In genomic region chr11:9691865-9692264, GRCh38 we compare ENCODE assay signal across 12 cellular contexts. TPM values are rescaled to one million over a fixed set of nuclear protein-coding genes. Genes with fewer than 3 reads are reported as not detected.
DNase-seq lines count a peak whose midpoint lies in the region; ATAC-seq, FAIRE-seq and TF ChIP-seq lines count a peak whose summit lies in the region.
"Had no signal": no experiment of that assay in that cellular context is flagged by ENCODE, and none has a peak within 500 bp of the region (broad histone marks: within the 10 kb centered on the region; RNA-seq: fewer than 3 reads in every experiment).

No MANE protein-coding gene starts in this region.

- H3K9me3 ChIP-seq in GM23248 (ENCODE audit: low read depth) (no peaks in the 10 kb centered on the region), OCI-LY7 (ENCODE audit: low read length) (no peaks in the 10 kb centered on the region; the same call in 1 of the 2 replicates), endothelial cell of umbilical vein (replicated peaks; ENCODE audit: control insufficient read depth, insufficient read depth, low read length) (no peaks in the 10 kb centered on the region), spleen (peaks cover 0 to 5% (median 0%) of the 10 kb centered on the region in 8 donors)
- H3K9me3 ChIP-seq: ovary had no signal

- H3K4me1 ChIP-seq in GM23248 (ENCODE audit: insufficient read depth) (peaks cover 55% of the 10 kb centered on the region), OCI-LY7 (ENCODE audit: insufficient read depth, low read length, poor library complexity, severe bottlenecking) (peaks cover 94% of the 10 kb centered on the region), endothelial cell of umbilical vein (ENCODE audit: control insufficient read depth, extremely low read depth, insufficient read depth, low read length) (peaks cover 57% of the 10 kb centered on the region), spleen (peaks cover 38 to 100% (median 76%) of the 10 kb centered on the region in 6 donors)

- FAIRE-seq in endothelial cell of umbilical vein (lab: Jason Lieb, UNC) (no peak), frontal cortex (lab: Jason Lieb, UNC) (no peak)
- FAIRE-seq: TTC549 had no signal

- H3K36me3 ChIP-seq in GM23248 (ENCODE audit: low read depth): peaks cover 28% of the 10 kb centered on the region
- H3K36me3 ChIP-seq in OCI-LY7 (ENCODE audit: insufficient read depth, low read length): peaks cover 44% of the 10 kb centered on the region
- peaks cover 0 to 2% of the 10 kb centered on the region in 2 experiments for H3K36me3 ChIP-seq in endothelial cell of umbilical vein (ENCODE audit: control insufficient read depth in 2 of 2, extremely low read depth in 1 of 2, insufficient read depth in 2 of 2, low read length in 2 of 2)
- H3K36me3 ChIP-seq in spleen: peaks cover 0 to 33% (median 19%) of the 10 kb centered on the region in 6 donors
- H3K36me3 ChIP-seq: ovary had no signal

- H3K9me1 ChIP-seq in endothelial cell of umbilical vein (replicated peaks; ENCODE audit: control insufficient read depth, extremely low read depth, insufficient read depth, low read length): no peaks in the 10 kb centered on the region

- H3K4me3 ChIP-seq in GM23248: no peak overlapping the region
- H3K4me3 ChIP-seq in OCI-LY7 (ENCODE audit: low read depth, low read length, poor library complexity, severe bottlenecking): peak overlapping the region; percentile 43
- no peak overlapping the region for H3K4me3 ChIP-seq in endothelial cell of umbilical vein (replicated peaks in 1 of 3; ENCODE audit: insufficient read depth in 1 of 3, low read depth in 1 of 3, low read length in 3 of 3)
- H3K4me3 ChIP-seq in spleen: no peak overlapping the region
- H3K4me3 ChIP-seq: ovary had no signal

- intact Hi-C loops in OCI-LY7 (cut with micrococcal nuclease; ENCODE audit: unreplicated experiment): loop anchor here (2.0 kb wide), 1 partner anchor 53 kb away; no protein-coding TSS in a partner anchor
- intact Hi-C loops in endothelial cell of umbilical vein (cut with micrococcal nuclease): no loop called here
- intact Hi-C loops in spleen (cut with DNase I; ENCODE audit: low total_unique reads): no loop called here

- dilution Hi-C loops in endothelial cell of umbilical vein (cut with MboI; ENCODE audit: extremely low pct_ligation_motif_present, low sequenced_read_pairs): no loop called here

- no peak for TF ChIP-seq CTCF in OCI-LY7 (conservative IDR thresholded peaks at IDR 0.05; ENCODE audit: low read length)
- no peak for TF ChIP-seq CTCF in endothelial cell of umbilical vein (IDR thresholded peaks at IDR 0.05; ENCODE audit: extremely low read depth in 1 of 2, insufficient read depth in 1 of 2, low read depth in 1 of 2, low read length in 2 of 2)
- TF ChIP-seq CTCF in spleen (IDR thresholded peaks at IDR 0.05 in 8 of 11, conservative IDR thresholded peaks at IDR 0.05 in 3 of 11): no peak

- H2AFZ ChIP-seq in GM23248 (no peak overlapping the region), OCI-LY7 (ENCODE audit: low read length) (no peak overlapping the region), endothelial cell of umbilical vein (ENCODE audit: low read depth, low read length) (no peak overlapping the region)

- in situ Hi-C loops in GM23248 (cut with MboI): loop anchor here (10.0 kb wide), 1 partner anchor 77 kb away; no protein-coding TSS in a partner anchor

- H3K9me2 ChIP-seq in GM23248 (ENCODE audit: insufficient read depth): no peaks in the 10 kb centered on the region
- H3K9me2 ChIP-seq in OCI-LY7 (ENCODE audit: insufficient read depth, low read length): no peaks in the 10 kb centered on the region

- ATAC-seq in HG02571 (IDR thresholded peaks at IDR 0.05; ENCODE audit: unreplicated experiment) (no peak), HG02870 (IDR thresholded peaks at IDR 0.05; ENCODE audit: unreplicated experiment) (no peak)

- H4K20me1 ChIP-seq in GM23248 (ENCODE audit: insufficient read depth) (no peaks in the 10 kb centered on the region; the same call in 1 of the 2 replicates), OCI-LY7 (ENCODE audit: insufficient read depth, low read length) (no peaks in the 10 kb centered on the region), endothelial cell of umbilical vein (replicated peaks; ENCODE audit: control insufficient read depth, extremely low read depth, insufficient read depth, low read length) (no peaks in the 10 kb centered on the region)

- H3K79me2 ChIP-seq in GM23248 (ENCODE audit: insufficient read depth) (peaks cover 94% of the 10 kb centered on the region), OCI-LY7 (ENCODE audit: insufficient read depth, low read depth, low read length) (peaks cover 100% of the 10 kb centered on the region), endothelial cell of umbilical vein (ENCODE audit: control insufficient read depth, insufficient read depth, low read length) (peaks cover 55% of the 10 kb centered on the region)

- peak; percentile 76 for DNase-seq in GM23248
- DNase-seq in OCI-LY7 (ENCODE audit: low spot score): no peak
- DNase-seq in endothelial cell of umbilical vein (ENCODE audit: low read depth, low spot score): peak; percentile 62
- DNase-seq in spleen: no peak
- DNase-seq in frontal cortex (ENCODE audit: low spot score in 2 of 2): no peak
- no peak for DNase-seq in stimulated activated CD4-positive, alpha-beta T cell treated with anti-CD3 and anti-CD28 coated beads, Interleukin-2, amount 100 ng/mL, for 48 hours
- DNase-seq: activated naive CD4-positive, alpha-beta T cell treated with anti-CD3 and anti-CD28 coated beads, Interleukin-2, amount 50 U/mL, for 16 hours; NCI-H2081; ovary had no signal

- H3K4me2 ChIP-seq in GM23248 (ENCODE audit: unreplicated experiment) (peak overlapping the region; percentile 29), OCI-LY7 (ENCODE audit: low read length) (peak overlapping the region; percentile 86), endothelial cell of umbilical vein (ENCODE audit: insufficient read depth, low read length) (peak overlapping the region; percentile 40)

- H3F3A ChIP-seq in GM23248 (ENCODE audit: insufficient read depth): peaks cover 50% of the 10 kb centered on the region

- H3K9ac ChIP-seq in GM23248 (no peak overlapping the region), endothelial cell of umbilical vein (replicated peaks; ENCODE audit: extremely low read depth, insufficient read depth, low read length) (peak overlapping the region; percentile 10)

- H3K27me3 ChIP-seq in GM23248 (replicated peaks; ENCODE audit: insufficient read depth): no peaks in the 10 kb centered on the region
- H3K27me3 ChIP-seq in endothelial cell of umbilical vein (ENCODE audit: control insufficient read depth in 2 of 2, insufficient read depth in 2 of 2, low read length in 2 of 2): no peaks in the 10 kb centered on the region
- H3K27me3 ChIP-seq in spleen (replicated peaks in 1 of 7): no peaks in the 10 kb centered on the region
- H3K27me3 ChIP-seq: ovary had no signal

- BruUV-seq in OCI-LY7 (replicated peaks; lab: Mats Ljungman, UMichigan) (no TSS peak), endothelial cell of umbilical vein (replicated peaks; lab: Mats Ljungman, UMichigan) (no TSS peak)

- POLR2A ChIA-PET in OCI-LY7 (lab: Charles Lee): interaction anchor here (0.6 to 11.1 kb wide), 24 partner anchors 8 to 119 kb away, joined by 3 to 175 read pairs (median 6); partner anchors contain the start of gene SWAP70
- POLR2A ChIA-PET in endothelial cell of umbilical vein (lab: Charles Lee): interaction anchor here (0.6 to 0.8 kb wide), 2 partner anchors 13 to 34 kb away, joined by 3 read pairs; no protein-coding TSS in a partner anchor

- H3K27ac ChIP-seq in GM23248 (peak overlapping the region; percentile 7; the same call in 1 of the 2 replicates), OCI-LY7 (ENCODE audit: low read depth, low read length, poor library complexity, severe bottlenecking) (peak overlapping the region; percentile 96), endothelial cell of umbilical vein (ENCODE audit: insufficient read depth, low read depth, low read length) (peak overlapping the region; percentile 75), spleen (peak overlapping the region; percentile 45 to 88 (median 77))
- H3K27ac ChIP-seq: ovary had no signal

- TF ChIP-seq POLR2A in endothelial cell of umbilical vein (IDR thresholded peaks at IDR 0.05; ENCODE audit: low read depth, low read length) (no peak), spleen (IDR thresholded peaks at IDR 0.05) (no peak)

- CTCF ChIA-PET in OCI-LY7 (lab: Charles Lee; ENCODE audit: unreplicated experiment): interaction anchor here (1.3 kb wide), 1 partner anchor 44 kb away, joined by 3 read pairs; no protein-coding TSS in a partner anchor
- CTCF ChIA-PET in endothelial cell of umbilical vein (lab: Charles Lee): interaction anchor here (0.8 to 2.2 kb wide), 9 partner anchors 8 to 79 kb away, joined by 3 to 8 read pairs (median 3); no protein-coding TSS in a partner anchor

TF ChIP-seq in endothelial cell of umbilical vein, 7 proteins besides CTCF, POLR2A, EP300 and RAD21:
- TF ChIP-seq MAX (IDR thresholded peaks at IDR 0.05; ENCODE audit: insufficient read depth, insufficient read length): no peak
- TF ChIP-seq JUN (IDR thresholded peaks at IDR 0.05; ENCODE audit: borderline replicate concordance, insufficient read depth, insufficient read length, low read depth): peak; percentile 37
- TF ChIP-seq FOS (IDR thresholded peaks at IDR 0.05; ENCODE audit: borderline replicate concordance, insufficient read depth, low read length): peak; percentile 68

RNA-seq across cellular contexts. Expression of gene SWAP70, which starts 28.0 kb away (rescaled TPM):
- total RNA-seq in GM23248 (2014; rRNA removed; shearing (Covaris generic)): 41.6 and 46.4 TPM in 2 replicates
- polyA plus RNA-seq in GM23248 (2016; fragmentation: Nextera tagmentation; extraction: Ambion mirVana) (70.8 and 73.3 TPM in 2 replicates), endothelial cell of umbilical vein (39.6 and 52.5 TPM in 2 replicates), spleen (10 to 100 TPM; 34.9 to 55.0 (median 38.6) TPM)
- total RNA-seq in OCI-LY7 (2014; rRNA removed; shearing (Covaris generic)): 37.5 and 44.4 TPM in 2 replicates
- total RNA-seq in OCI-LY7 (2022) (91.9 and 110 TPM in 2 replicates), endothelial cell of umbilical vein (156 and 165 TPM in 2 replicates), spleen (100 to 1,000 TPM in 6 of 7 donors, 10 to 100 TPM in 1; 95.2 to 130 (median 117) TPM), frontal cortex (9.8 TPM)
- polyA plus RNA-seq in endothelial cell of umbilical vein (2011; cell fraction: cytosol; rRNA removed): 62.4 and 66.8 TPM in 2 replicates
- polyA plus RNA-seq in endothelial cell of umbilical vein (2011; cell fraction: nucleus; rRNA removed): 49.5 and 63.1 TPM in 2 replicates
- polyA plus RNA-seq in endothelial cell of umbilical vein (2012): 106 and 152 TPM in 2 replicates
- 89.0 and 89.6 TPM in 2 replicates for polyA minus RNA-seq in endothelial cell of umbilical vein
- 16.4 TPM for polyA minus RNA-seq in endothelial cell of umbilical vein (2011; cell fraction: cytosol; rRNA and poly(A)+ RNA removed)
- polyA minus RNA-seq in endothelial cell of umbilical vein (2011; cell fraction: nucleus; rRNA and poly(A)+ RNA removed): 49.5 and 64.0 TPM in 2 replicates

Comparison
In these comparisons a context has a peak if more than half of its experiments do, and no peak if none do; other contexts are left out.
1. DNase-seq: peak in GM23248 (single experiment) and endothelial cell of umbilical vein (single experiment); none in OCI-LY7 (single experiment), spleen (single experiment), frontal cortex (0 of 2) and stimulated activated CD4-positive, alpha-beta T cell treated with anti-CD3 and anti-CD28 coated beads, Interleukin-2, amount 100 ng/mL, for 48 hours (0 of 2).
2. H3K27ac ChIP-seq: peak in every context shown above with its lines; median percentile 96 in OCI-LY7; 77 in spleen; 75 in endothelial cell of umbilical vein; 7 in GM23248.
3. H3K4me2 ChIP-seq: peak in every context shown above with its lines; median percentile 86 in OCI-LY7; 40 in endothelial cell of umbilical vein; 29 in GM23248.